ENCODE assay signal across 27 cellular contexts in genomic region chr18:28560339-28560738, GRCh38.
"Had no signal": no experiment of that assay in that cellular context is flagged by ENCODE, and none has a peak within 500 bp of the region (broad histone marks: within the 10 kb centered on the region; RNA-seq: fewer than 3 reads in every experiment).

No MANE protein-coding gene starts in this region.

- H3K4me1 Mint-ChIP-seq: mesothelial cell of epicardium; naive thymus-derived CD4-positive, alpha-beta T cell; stimulated activated memory B cell treated with anti-CD40 and anti-IgM and Interleukin-4, amounts not matched to agents 10 μg/mL and 1 μg/mL and 100 μg/mL, for 72 hours; stimulated activated naive CD8-positive, alpha-beta T cell treated with anti-CD3 and anti-CD28 coated beads, Interleukin-15, amount 100 ng/mL, for 72 hours had no signal

- H3K36me3 Mint-ChIP-seq: immature natural killer cell; mesothelial cell of epicardium; naive thymus-derived CD4-positive, alpha-beta T cell; natural killer cell treated with Interleukin-12 subunit alpha and Interleukin-12 subunit beta and Interleukin-15 and Interleukin-18, amount 100 ng/mL, for 72 hours; stimulated activated memory B cell treated with anti-CD40 and anti-IgM and Interleukin-4, amounts not matched to agents 10 μg/mL and 1 μg/mL and 100 μg/mL, for 72 hours; type B pancreatic cell had no signal

- H3K27me3 ChIP-seq: left lung, neutrophil, ovary, right atrium auricular region, right lobe of liver, tibial nerve, uterus had no signal

- H3K27ac Mint-ChIP-seq: immature natural killer cell; mesothelial cell of epicardium; naive thymus-derived CD4-positive, alpha-beta T cell; natural killer cell treated with Interleukin-12 subunit alpha and Interleukin-12 subunit beta and Interleukin-15 and Interleukin-18, amount 100 ng/mL, for 72 hours; progenitor cell of endocrine pancreas; stimulated activated memory B cell treated with anti-CD40 and anti-IgM and Interleukin-4, amounts not matched to agents 10 μg/mL and 1 μg/mL and 100 μg/mL, for 72 hours; stimulated activated naive CD8-positive, alpha-beta T cell treated with anti-CD3 and anti-CD28 coated beads, Interleukin-15, amount 100 ng/mL, for 72 hours; type B pancreatic cell had no signal

- H3K36me3 ChIP-seq: left lung, lower lobe of right lung, neutrophil, ovary, right atrium auricular region, right lobe of liver, tibial nerve, uterus had no signal

- H3K27me3 Mint-ChIP-seq: naive thymus-derived CD4-positive, alpha-beta T cell; natural killer cell treated with Interleukin-12 subunit alpha and Interleukin-12 subunit beta and Interleukin-15 and Interleukin-18, amount 100 ng/mL, for 72 hours; progenitor cell of endocrine pancreas; stimulated activated memory B cell treated with anti-CD40 and anti-IgM and Interleukin-4, amounts not matched to agents 10 μg/mL and 1 μg/mL and 100 μg/mL, for 72 hours; stimulated activated naive CD8-positive, alpha-beta T cell treated with anti-CD3 and anti-CD28 coated beads, Interleukin-15, amount 100 ng/mL, for 72 hours; type B pancreatic cell had no signal

- H3K9me3 Mint-ChIP-seq: natural killer cell treated with Interleukin-12 subunit alpha and Interleukin-12 subunit beta and Interleukin-15 and Interleukin-18, amount 100 ng/mL, for 72 hours; type B pancreatic cell had no signal

- H3K4me3 ChIP-seq: left lung, lower lobe of right lung, ovary, right atrium auricular region, right lobe of liver, smooth muscle cell, tibial nerve, uterus had no signal

- H3K27ac ChIP-seq: left lung, lower lobe of right lung, neutrophil, ovary, right atrium auricular region, right lobe of liver, tibial nerve, uterus had no signal

- H3K4me1 ChIP-seq: left lung, lower lobe of right lung, right atrium auricular region, right lobe of liver, tibial nerve, uterus had no signal

- H3K4me3 Mint-ChIP-seq: immature natural killer cell; mesothelial cell of epicardium; naive thymus-derived CD4-positive, alpha-beta T cell; natural killer cell treated with Interleukin-12 subunit alpha and Interleukin-12 subunit beta and Interleukin-15 and Interleukin-18, amount 100 ng/mL, for 72 hours; stimulated activated memory B cell treated with anti-CD40 and anti-IgM and Interleukin-4, amounts not matched to agents 10 μg/mL and 1 μg/mL and 100 μg/mL, for 72 hours; stimulated activated naive CD8-positive, alpha-beta T cell treated with anti-CD3 and anti-CD28 coated beads, Interleukin-15, amount 100 ng/mL, for 72 hours; type B pancreatic cell had no signal

- H3K4me2 ChIP-seq: smooth muscle cell had no signal

- H3K9me3 ChIP-seq: lower lobe of right lung, neutrophil, ovary, right atrium auricular region, right lobe of liver, tibial nerve, uterus had no signal

- ATAC-seq: left colon; left lung; lower lobe of right lung; naive thymus-derived CD4-positive, alpha-beta T cell; natural killer cell treated with Interleukin-12 subunit alpha and Interleukin-12 subunit beta and Interleukin-15 and Interleukin-18, amount 100 ng/mL, for 72 hours; right lobe of liver; stimulated activated memory B cell treated with anti-CD40 and anti-IgM and Interleukin-4, amounts not matched to agents 10 μg/mL and 1 μg/mL and 100 μg/mL, for 72 hours; stimulated activated naive CD8-positive, alpha-beta T cell treated with anti-CD3 and anti-CD28 coated beads, Interleukin-15, amount 100 ng/mL, for 72 hours had no signal

- DNase-seq: immature natural killer cell; kidney; left colon; left lung; lower lobe of right lung; mesendoderm; naive thymus-derived CD4-positive, alpha-beta T cell; occipital lobe; ovary; right lobe of liver; stimulated activated CD4-positive, alpha-beta T cell treated with anti-CD3 and anti-CD28 coated beads, Interleukin-1b, Interleukin-23, amount 100 ng/mL, for 48 hours; stimulated activated CD4-positive, alpha-beta T cell treated with anti-CD3 and anti-CD28 coated beads, Interleukin-2, amount 100 ng/mL, for 48 hours; stimulated activated CD4-positive, alpha-beta T cell treated with anti-CD3 and anti-CD28 coated beads, Interleukin-4, amount 100 ng/mL, for 4 hours; stimulated activated CD8-positive, alpha-beta memory T cell treated with anti-CD3 and anti-CD28 coated beads, Interleukin-4, amount 100 ng/mL, for 48 hours; stimulated activated naive CD4-positive, alpha-beta T cell treated with Interleukin-2 at 50 U/mL for 16 hours; stimulated activated naive CD8-positive, alpha-beta T cell treated with anti-CD3 and anti-CD28 coated beads, Interleukin-15, amount 100 ng/mL, for 72 hours; substantia nigra; uterus had no signal
